In genomic region chr12:9411616-9412268, GRCh38 we compare ENCODE assay signal across 8 cellular contexts.
DNase-seq lines count a peak whose midpoint lies in the region; ATAC-seq, FAIRE-seq and TF ChIP-seq lines count a peak whose summit lies in the region.
"Not testable (repeated sequence)": the region's sequence is repeated elsewhere in the genome, so short reads cannot be mapped to it uniquely, and the experiment has no call there.

No MANE protein-coding gene starts in this region.

- H3K4me3 ChIP-seq in BLaER1 treated with 17β-estradiol and CSF1 and Interleukin-3, amounts not matched to agents 10 nM and 100 nM; bronchial epithelial cell (ENCODE audit: low read depth, low read length); kidney epithelial cell (ENCODE audit: low read depth, low read length); naive thymus-derived CD4-positive, alpha-beta T cell (ENCODE audit: low read length): not testable (repeated sequence)

- H3K36me3 ChIP-seq in BLaER1 treated with 17β-estradiol and CSF1 and Interleukin-3, amounts not matched to agents 10 nM and 100 nM; bronchial epithelial cell (ENCODE audit: control insufficient read depth, insufficient read depth, low read length); kidney epithelial cell (ENCODE audit: control insufficient read depth, insufficient read depth, low read length); naive thymus-derived CD4-positive, alpha-beta T cell (ENCODE audit: control insufficient read depth in 2 of 3, insufficient read depth in 3 of 3, low read length in 3 of 3): not testable (repeated sequence)

- peak overlapping the region in 6 of 11 experiments; percentile 23 to 49 (median 36); a peak in 7 of 22 replicates for H3K27ac ChIP-seq in BLaER1 treated with 17β-estradiol and CSF1 and Interleukin-3, amounts not matched to agents 10 nM and 100 nM
- not testable (repeated sequence) for H3K27ac ChIP-seq in naive thymus-derived CD4-positive, alpha-beta T cell (ENCODE audit: low read depth, low read length)

- H3K4me3 Mint-ChIP-seq in activated B cell treated with CpG ODN at 0.5 μM for 24 hours: peak overlapping the region; percentile 39
- peak overlapping the region in 3 of 10 donors; percentile 12 to 54 (median 29) for H3K4me3 Mint-ChIP-seq in naive thymus-derived CD4-positive, alpha-beta T cell

- CTCF ChIA-PET in activated B cell treated with CpG ODN at 0.5 μM for 24 hours (lab: Charles Lee); naive thymus-derived CD4-positive, alpha-beta T cell (lab: Charles Lee): not testable (repeated sequence)

- POLR2A ChIA-PET in activated B cell treated with CpG ODN at 0.5 μM for 24 hours (lab: Charles Lee): not testable (repeated sequence)
- POLR2A ChIA-PET in naive thymus-derived CD4-positive, alpha-beta T cell (lab: Charles Lee): interaction anchor here (0.6 kb wide), 1 partner anchor 288 kb away, joined by 3 read pairs; no protein-coding TSS in a partner anchor

- H3K36me3 Mint-ChIP-seq in activated B cell treated with CpG ODN at 0.5 μM for 24 hours (ENCODE audit: low read depth); naive thymus-derived CD4-positive, alpha-beta T cell: not testable (repeated sequence)

- H3K9me3 ChIP-seq in BLaER1 treated with 17β-estradiol and CSF1 and Interleukin-3, amounts not matched to agents 10 nM and 100 nM (replicated peaks in 1 of 11); naive thymus-derived CD4-positive, alpha-beta T cell (ENCODE audit: control insufficient read depth in 2 of 3, low read length in 3 of 3): not testable (repeated sequence)

- H3K4me1 ChIP-seq in BLaER1 treated with 17β-estradiol and CSF1 and Interleukin-3, amounts not matched to agents 10 nM and 100 nM: peaks cover 10 to 32% (median 28%) of the 10 kb centered on the region in 10 experiments; a peak in 19 of 20 replicates
- H3K4me1 ChIP-seq in naive thymus-derived CD4-positive, alpha-beta T cell (ENCODE audit: control insufficient read depth in 2 of 2, insufficient read depth in 2 of 2, low read length in 2 of 2): not testable (repeated sequence)

- FAIRE-seq in bronchial epithelial cell (lab: Jason Lieb, UNC): not testable (repeated sequence)

- not testable (repeated sequence) for H3K27me3 ChIP-seq in BLaER1 treated with 17β-estradiol and CSF1 and Interleukin-3, amounts not matched to agents 10 nM and 100 nM; bronchial epithelial cell (ENCODE audit: control insufficient read depth, insufficient read depth, low read length); kidney epithelial cell (ENCODE audit: control insufficient read depth, insufficient read depth, low read length); naive thymus-derived CD4-positive, alpha-beta T cell (ENCODE audit: control insufficient read depth in 2 of 2, insufficient read depth in 2 of 2, low read length in 2 of 2)

- TF ChIP-seq CTCF in GM10266 (IDR thresholded peaks at IDR 0.05; ENCODE audit: control insufficient read depth, insufficient read depth, low read depth, missing control alignments); activated B cell treated with CpG ODN at 0.5 μM for 24 hours (IDR thresholded peaks at IDR 0.05); bronchial epithelial cell (IDR thresholded peaks at IDR 0.05; ENCODE audit: insufficient read depth, low read length, severe bottlenecking); kidney epithelial cell (IDR thresholded peaks at IDR 0.05; ENCODE audit: insufficient read depth, low read length, poor library complexity, severe bottlenecking): not testable (repeated sequence)

- H3K9me3 Mint-ChIP-seq in activated B cell treated with CpG ODN at 0.5 μM for 24 hours; naive thymus-derived CD4-positive, alpha-beta T cell: not testable (repeated sequence)

- intact Hi-C loops in activated B cell treated with CpG ODN at 0.5 μM for 24 hours (cut with micrococcal nuclease); naive thymus-derived CD4-positive, alpha-beta T cell (cut with micrococcal nuclease): not testable (repeated sequence)

- peak overlapping the region; percentile 46 for H3K27ac Mint-ChIP-seq in activated B cell treated with CpG ODN at 0.5 μM for 24 hours
- H3K27ac Mint-ChIP-seq in naive thymus-derived CD4-positive, alpha-beta T cell: peak overlapping the region in 7 of 9 donors; percentile 5 to 65 (median 14)

- ATAC-seq in HG02678 (IDR thresholded peaks at IDR 0.05; ENCODE audit: unreplicated experiment) (peak; percentile 49), activated B cell treated with CpG ODN at 0.5 μM for 24 hours (ENCODE audit: low read depth) (peak; percentile 80)
- ATAC-seq in naive thymus-derived CD4-positive, alpha-beta T cell: not testable (repeated sequence)

- not testable (repeated sequence) for H4K20me1 ChIP-seq in BLaER1 treated with 17β-estradiol and CSF1 and Interleukin-3, amounts not matched to agents 10 nM and 100 nM

- H3K4me1 Mint-ChIP-seq in activated B cell treated with CpG ODN at 0.5 μM for 24 hours: peaks cover 11% of the 10 kb centered on the region
- H3K4me1 Mint-ChIP-seq in naive thymus-derived CD4-positive, alpha-beta T cell: peaks cover 3 to 28% (median 16%) of the 10 kb centered on the region in 7 donors

- peak overlapping the region in 10 of 11 experiments; percentile 0 to 76 (median 60); a peak in 18 of 22 replicates for H3K4me2 ChIP-seq in BLaER1 treated with 17β-estradiol and CSF1 and Interleukin-3, amounts not matched to agents 10 nM and 100 nM

- DNase-seq in GM10266 (ENCODE audit: extremely low spot score): peak; percentile 67
- DNase-seq in NCI-H1417 (lab: John Stamatoyannopoulos, UW): peak in 2 of 3 experiments; percentile 19 to 42
- not testable (repeated sequence) for DNase-seq in activated B cell treated with CpG ODN at 0.5 μM for 24 hours; naive thymus-derived CD4-positive, alpha-beta T cell
- DNase-seq in bronchial epithelial cell (ENCODE audit: low read depth): peak; percentile 92
- DNase-seq in kidney epithelial cell (ENCODE audit: low read depth): peak; percentile 9

- not testable (repeated sequence) for H3K9ac ChIP-seq in BLaER1 treated with 17β-estradiol and CSF1 and Interleukin-3, amounts not matched to agents 10 nM and 100 nM

- H3K27me3 Mint-ChIP-seq in activated B cell treated with CpG ODN at 0.5 μM for 24 hours; naive thymus-derived CD4-positive, alpha-beta T cell: not testable (repeated sequence)
